In the genomic region with DNA sequence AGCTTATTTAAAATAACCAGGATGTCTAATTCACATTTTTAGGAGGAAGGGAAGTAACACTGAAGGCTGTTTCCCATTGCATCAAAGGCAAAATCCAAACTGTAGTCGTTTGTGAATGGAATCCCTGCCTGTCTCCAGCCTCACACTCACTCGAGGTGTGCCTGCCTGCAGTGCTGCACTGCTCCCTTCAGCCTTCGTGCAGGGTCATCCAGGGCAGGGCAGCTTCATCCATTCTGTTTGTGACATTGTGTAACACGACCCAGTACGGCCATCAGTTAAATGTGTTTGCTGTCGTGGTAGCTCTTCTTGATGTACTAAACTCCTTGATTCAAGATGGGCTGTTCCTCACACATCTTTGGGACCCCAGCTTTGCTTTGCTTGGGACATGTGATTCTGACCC, we compare ENCODE assay signal across 21 cellular contexts. TPM values are rescaled to one million over a fixed set of nuclear protein-coding genes. Genes with fewer than 3 reads are reported as not detected.
DNase-seq lines count a peak whose midpoint lies in the region; ATAC-seq, FAIRE-seq and TF ChIP-seq lines count a peak whose summit lies in the region.
"Had no signal": no experiment of that assay in that cellular context is flagged by ENCODE, and none has a peak within 500 bp of the region (broad histone marks: within the 10 kb centered on the region; RNA-seq: fewer than 3 reads in every experiment).

No MANE protein-coding gene starts in this region.

- no peaks in the 10 kb centered on the region for H3K9me3 ChIP-seq in endothelial cell of umbilical vein (replicated peaks; ENCODE audit: control insufficient read depth, insufficient read depth, low read length)

- no peak for FAIRE-seq in endothelial cell of umbilical vein (lab: Jason Lieb, UNC)

- H3K36me3 Mint-ChIP-seq in GM23338 (ENCODE audit: low read depth) (peaks cover 47% of the 10 kb centered on the region), nephron progenitor cell (ENCODE audit: low read depth) (peaks cover 44% of the 10 kb centered on the region)
- H3K36me3 Mint-ChIP-seq in effector memory CD8-positive, alpha-beta T cell (ENCODE audit: insufficient read depth): no peaks in the 10 kb centered on the region

- intact Hi-C loops in endothelial cell of umbilical vein (cut with micrococcal nuclease): loop anchor here (2.0 kb wide), 1 partner anchor 31 kb away; no protein-coding TSS in a partner anchor

- no peak for TF ChIP-seq CTCF in GM23338 (conservative IDR thresholded peaks at IDR 0.05; ENCODE audit: low read depth in 2 of 2)
- no peak for TF ChIP-seq CTCF in endothelial cell of umbilical vein (IDR thresholded peaks at IDR 0.05; ENCODE audit: extremely low read depth in 1 of 2, insufficient read depth in 1 of 2, low read depth in 1 of 2, low read length in 2 of 2)
- TF ChIP-seq CTCF in nephron progenitor cell (IDR thresholded peaks at IDR 0.05): no peak

- no peak overlapping the region for H2AFZ ChIP-seq in GM23338
- H2AFZ ChIP-seq in endothelial cell of umbilical vein (ENCODE audit: low read depth, low read length): no peak overlapping the region

- no peaks in the 10 kb centered on the region for H3K9me1 ChIP-seq in endothelial cell of umbilical vein (replicated peaks; ENCODE audit: control insufficient read depth, extremely low read depth, insufficient read depth, low read length)

- peak; percentile 42 for DNase-seq in GM23338 (ENCODE audit: low spot score)
- DNase-seq in NCI-H146 treated with DMSO at 0.1 percent for 48 hours (lab: John Stamatoyannopoulos, UW; ENCODE audit: unreplicated experiment): peak; percentile 18
- peak; percentile 21 for DNase-seq in endothelial cell of umbilical vein (ENCODE audit: low read depth, low spot score)
- DNase-seq in nephron progenitor cell: peak; percentile 44
- no peak for DNase-seq in effector memory CD8-positive, alpha-beta T cell
- DNase-seq in cerebellum (ENCODE audit: low spot score): no peak
- DNase-seq in globus pallidus (ENCODE audit: low spot score): no peak
- DNase-seq: 8988T, DMS153, GDM1, MM.1S, NCI-H1092, NCI-H1436 treated with DMSO at 0.1 percent for 48 hours, NCI-H510A treated with DMSO at 0.1 percent for 48 hours, NCI-H774, RPMI8226, SHP77 treated with DMSO at 0.1 percent for 48 hours had no signal

- no peak overlapping the region for H3K27ac ChIP-seq in GM23338 (ENCODE audit: low read depth)
- H3K27ac ChIP-seq in endothelial cell of umbilical vein (ENCODE audit: insufficient read depth, low read depth, low read length): no peak overlapping the region
- H3K27ac ChIP-seq: HL-60 had no signal

- 0 out of 2 replicates have a peak, but pooled peaks cover 4% of the 10 kb centered on the region for H3K36me3 ChIP-seq in GM23338 (ENCODE audit: insufficient read depth)
- H3K36me3 ChIP-seq in endothelial cell of umbilical vein (ENCODE audit: control insufficient read depth in 2 of 2, extremely low read depth in 1 of 2, insufficient read depth in 2 of 2, low read length in 2 of 2): no peaks in the 10 kb centered on the region

- no peaks in the 10 kb centered on the region for H3F3A ChIP-seq in GM23338 (replicated peaks; ENCODE audit: low read depth)

- TF ChIP-seq POLR2A in endothelial cell of umbilical vein (IDR thresholded peaks at IDR 0.05; ENCODE audit: low read depth, low read length): no peak

- CTCF ChIA-PET in endothelial cell of umbilical vein (lab: Charles Lee): interaction anchor here (1.2 to 1.6 kb wide), 4 partner anchors 9 to 156 kb away, joined by 4 to 9 read pairs (median 4); no protein-coding TSS in a partner anchor

- dilution Hi-C loops in endothelial cell of umbilical vein (cut with MboI; ENCODE audit: extremely low pct_ligation_motif_present, low sequenced_read_pairs): no loop called here

- H3K4me1 Mint-ChIP-seq in GM23338: peaks cover 54% of the 10 kb centered on the region
- H3K4me1 Mint-ChIP-seq in nephron progenitor cell: peaks cover 68% of the 10 kb centered on the region
- no peaks in the 10 kb centered on the region for H3K4me1 Mint-ChIP-seq in effector memory CD8-positive, alpha-beta T cell (ENCODE audit: low read depth in 2 of 2)
- H3K4me1 Mint-ChIP-seq: B cell had no signal

- peak overlapping the region; percentile 63 for H3K27ac Mint-ChIP-seq in GM23338
- H3K27ac Mint-ChIP-seq in nephron progenitor cell: peak overlapping the region; percentile 98
- H3K27ac Mint-ChIP-seq in effector memory CD8-positive, alpha-beta T cell: no peak overlapping the region
- H3K27ac Mint-ChIP-seq: B cell had no signal

- peak; percentile 90 for ATAC-seq in GM23338
- no peak for ATAC-seq in effector memory CD8-positive, alpha-beta T cell (replicated peaks)
- ATAC-seq in GM18511 (IDR thresholded peaks at IDR 0.05; ENCODE audit: unreplicated experiment): no peak

- H3K9me3 Mint-ChIP-seq in GM23338 (peaks cover 30% of the 10 kb centered on the region), nephron progenitor cell (peaks cover 42% of the 10 kb centered on the region)
- H3K9me3 Mint-ChIP-seq in effector memory CD8-positive, alpha-beta T cell: peaks cover 0 to 12% of the 10 kb centered on the region in 2 donors

- H3K4me2 ChIP-seq in GM23338 (peak overlapping the region; percentile 11; the same call in 1 of the 2 replicates), endothelial cell of umbilical vein (ENCODE audit: insufficient read depth, low read length) (no peak overlapping the region)

- no peak overlapping the region for H3K9ac ChIP-seq in endothelial cell of umbilical vein (replicated peaks; ENCODE audit: extremely low read depth, insufficient read depth, low read length)

- H3K27me3 Mint-ChIP-seq in GM23338 (ENCODE audit: insufficient read depth, low read depth, poor library complexity) (peaks cover 13% of the 10 kb centered on the region), nephron progenitor cell (ENCODE audit: low read depth, poor library complexity) (peaks cover 6% of the 10 kb centered on the region)
- peaks cover 27 to 47% of the 10 kb centered on the region in 2 donors for H3K27me3 Mint-ChIP-seq in effector memory CD8-positive, alpha-beta T cell

- H3K27me3 ChIP-seq in GM23338 (ENCODE audit: insufficient read depth) (no peaks in the 10 kb centered on the region), endothelial cell of umbilical vein (ENCODE audit: control insufficient read depth in 2 of 2, insufficient read depth in 2 of 2, low read length in 2 of 2) (no peaks in the 10 kb centered on the region)

- POLR2A ChIA-PET in endothelial cell of umbilical vein (lab: Charles Lee): no interaction called here

- peaks cover 10% of the 10 kb centered on the region for H4K20me1 ChIP-seq in GM23338 (replicated peaks; ENCODE audit: insufficient read depth)
- no peaks in the 10 kb centered on the region for H4K20me1 ChIP-seq in endothelial cell of umbilical vein (replicated peaks; ENCODE audit: control insufficient read depth, extremely low read depth, insufficient read depth, low read length)

- H3K4me1 ChIP-seq in GM23338 (ENCODE audit: insufficient read depth) (peaks cover 41% of the 10 kb centered on the region), endothelial cell of umbilical vein (ENCODE audit: control insufficient read depth, extremely low read depth, insufficient read depth, low read length) (peaks cover 13% of the 10 kb centered on the region)

- 0 out of 2 replicates have a peak, but pooled peaks cover 6% of the 10 kb centered on the region for H3K9me2 ChIP-seq in GM23338 (ENCODE audit: insufficient read depth)

- BruUV-seq in endothelial cell of umbilical vein (replicated peaks; lab: Mats Ljungman, UMichigan): no TSS peak

- H3K4me3 Mint-ChIP-seq in GM23338 (no peak overlapping the region; the same call in 2 of the 3 replicates), nephron progenitor cell (peak overlapping the region; percentile 48)
- no peak overlapping the region for H3K4me3 Mint-ChIP-seq in effector memory CD8-positive, alpha-beta T cell
- H3K4me3 Mint-ChIP-seq: B cell had no signal

- H3K79me2 ChIP-seq in GM23338 (replicated peaks; ENCODE audit: insufficient read depth) (peaks cover 95% of the 10 kb centered on the region), endothelial cell of umbilical vein (ENCODE audit: control insufficient read depth, insufficient read depth, low read length) (peaks cover 42% of the 10 kb centered on the region)

- H3K4me3 ChIP-seq in GM23338 (no peak overlapping the region), endothelial cell of umbilical vein (replicated peaks in 1 of 3; ENCODE audit: insufficient read depth in 1 of 3, low read depth in 1 of 3, low read length in 3 of 3) (no peak overlapping the region)

TF ChIP-seq in GM23338, 12 proteins besides CTCF, POLR2A, EP300 and RAD21:
- no peak for TF ChIP-seq CREB1 (CRISPR knock-in tag; IDR thresholded peaks at IDR 0.05; ENCODE audit: low read depth)

TF ChIP-seq in endothelial cell of umbilical vein, 7 proteins besides CTCF, POLR2A, EP300 and RAD21:
- TF ChIP-seq MYC (IDR thresholded peaks at IDR 0.05; ENCODE audit: low read depth, low read length) (no peak), GATA2 (IDR thresholded peaks at IDR 0.05; ENCODE audit: insufficient read depth, insufficient read length, low read depth, low read length) (no peak), POLR2AphosphoS5 (IDR thresholded peaks at IDR 0.05; ENCODE audit: insufficient read depth, low read depth, low read length) (no peak), EZH2 (IDR thresholded peaks at IDR 0.05; ENCODE audit: borderline replicate concordance, low read depth, low read length, severe bottlenecking) (no peak), FOS (IDR thresholded peaks at IDR 0.05; ENCODE audit: borderline replicate concordance, insufficient read depth, low read length) (no peak), JUN (IDR thresholded peaks at IDR 0.05; ENCODE audit: borderline replicate concordance, insufficient read depth, insufficient read length, low read depth) (no peak)
- TF ChIP-seq, protein P1, sequence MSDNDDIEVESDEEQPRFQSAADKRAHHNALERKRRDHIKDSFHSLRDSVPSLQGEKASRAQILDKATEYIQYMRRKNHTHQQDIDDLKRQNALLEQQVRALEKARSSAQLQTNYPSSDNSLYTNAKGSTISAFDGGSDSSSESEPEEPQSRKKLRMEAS (IDR thresholded peaks at IDR 0.05; ENCODE audit: insufficient read depth, insufficient read length): no peak

RNA-seq across cellular contexts. Expression of a gene that starts 34.3 kb away (rescaled TPM):
- 13.4 and 19.4 TPM in 2 replicates for total RNA-seq in GM23338 (2014; rRNA removed; shearing (Covaris generic))
- polyA plus RNA-seq in GM23338 (2016; fragmentation: Nextera tagmentation; extraction: Ambion mirVana) (8.5 TPM in 2 replicates), endothelial cell of umbilical vein (17.9 and 18.7 TPM in 2 replicates)
- total RNA-seq in endothelial cell of umbilical vein (19.9 and 25.1 TPM in 2 replicates), cerebellum (43.0 TPM)
- 12.0 and 12.8 TPM in 2 replicates for polyA plus RNA-seq in endothelial cell of umbilical vein (2011; cell fraction: cytosol; rRNA removed)
- 7.4 and 7.5 TPM in 2 replicates for polyA plus RNA-seq in endothelial cell of umbilical vein (2011; cell fraction: nucleus; rRNA removed)
- 15.8 and 17.4 TPM in 2 replicates for polyA plus RNA-seq in endothelial cell of umbilical vein (2012)
- polyA minus RNA-seq in endothelial cell of umbilical vein: 15.3 and 20.7 TPM in 2 replicates
- polyA minus RNA-seq in endothelial cell of umbilical vein (2011; cell fraction: cytosol; rRNA and poly(A)+ RNA removed): 15.7 TPM
- 12.9 and 17.0 TPM in 2 replicates for polyA minus RNA-seq in endothelial cell of umbilical vein (2011; cell fraction: nucleus; rRNA and poly(A)+ RNA removed)
- total RNA-seq: B cell, OCI-LY7 had no signal

Comparison
In these comparisons a context has a peak if more than half of its experiments do, and no peak if none do; other contexts are left out.
1. DNase-seq: peak in GM23338 (single experiment), NCI-H146 treated with DMSO at 0.1 percent for 48 hours (single experiment), endothelial cell of umbilical vein (single experiment) and nephron progenitor cell (single experiment); none in effector memory CD8-positive, alpha-beta T cell (0 of 3), cerebellum (single experiment) and globus pallidus (single experiment).
2. H3K27ac Mint-ChIP-seq: peak in GM23338 (single experiment) and nephron progenitor cell (single experiment); none in effector memory CD8-positive, alpha-beta T cell (0 of 2).